In genomic region chr12:95944108-95944704, GRCh38 we compare ENCODE assay signal across 17 cellular contexts. TPM values are rescaled to one million over a fixed set of nuclear protein-coding genes. Genes with fewer than 3 reads are reported as not detected.
DNase-seq lines count a peak whose midpoint lies in the region; ATAC-seq and TF ChIP-seq lines count a peak whose summit lies in the region.
"Had no signal": no experiment of that assay in that cellular context is flagged by ENCODE, and none has a peak within 500 bp of the region (broad histone marks: within the 10 kb centered on the region; RNA-seq: fewer than 3 reads in every experiment).

No MANE protein-coding gene starts in this region.

- H3K4me1 Mint-ChIP-seq in activated T-cell treated with anti-CD3 and anti-CD28 coated beads, Interleukin-2, amount 50 U/mL, for 4 hours (ENCODE audit: low read depth): peaks cover 9% of the 10 kb centered on the region
- H3K4me1 Mint-ChIP-seq in endodermal cell: peaks cover 22% of the 10 kb centered on the region
- H3K4me1 Mint-ChIP-seq in osteocyte (ENCODE audit: unreplicated experiment): peaks cover 5% of the 10 kb centered on the region

- H3K9ac ChIP-seq in endodermal cell (ENCODE audit: extremely low read depth, low read length, poor library complexity, severe bottlenecking): no peak overlapping the region

- no peaks in the 10 kb centered on the region for H3K27me3 Mint-ChIP-seq in activated T-cell treated with anti-CD3 and anti-CD28 coated beads, Interleukin-2, amount 50 U/mL, for 4 hours (ENCODE audit: low read depth)
- H3K27me3 Mint-ChIP-seq in endodermal cell (ENCODE audit: insufficient read depth): peaks cover 18% of the 10 kb centered on the region
- H3K27me3 Mint-ChIP-seq in osteocyte (ENCODE audit: unreplicated experiment): peaks cover 33% of the 10 kb centered on the region

- intact Hi-C loops in OCI-LY7 (cut with micrococcal nuclease; ENCODE audit: unreplicated experiment): loop anchor here (5.0 kb wide), 2 partner anchors 78 to 458 kb away; partner anchors contain the start of gene CDK17
- intact Hi-C loops in right cardiac atrium (cut with DNase I): no loop called here

- H3K36me3 Mint-ChIP-seq in activated T-cell treated with anti-CD3 and anti-CD28 coated beads, Interleukin-2, amount 50 U/mL, for 4 hours (ENCODE audit: insufficient read depth): no peaks in the 10 kb centered on the region
- no peaks in the 10 kb centered on the region for H3K36me3 Mint-ChIP-seq in endodermal cell (ENCODE audit: low read depth)
- H3K36me3 Mint-ChIP-seq in osteocyte (ENCODE audit: unreplicated experiment): no peaks in the 10 kb centered on the region

- no peaks in the 10 kb centered on the region for H3K9me3 Mint-ChIP-seq in activated T-cell treated with anti-CD3 and anti-CD28 coated beads, Interleukin-2, amount 50 U/mL, for 4 hours
- H3K9me3 Mint-ChIP-seq in endodermal cell: peaks cover 6% of the 10 kb centered on the region
- no peaks in the 10 kb centered on the region for H3K9me3 Mint-ChIP-seq in osteocyte (ENCODE audit: unreplicated experiment)

- H3K27ac ChIP-seq in OCI-LY7 (ENCODE audit: low read depth, low read length, poor library complexity, severe bottlenecking) (no peak overlapping the region), endodermal cell (ENCODE audit: low read depth, low read length) (no peak overlapping the region), right cardiac atrium (ENCODE audit: low read length) (no peak overlapping the region)

- CTCF ChIA-PET in OCI-LY7 (lab: Charles Lee; ENCODE audit: unreplicated experiment): interaction anchor here (1.3 kb wide), 1 partner anchor 9 kb away, joined by 5 read pairs; no protein-coding TSS in a partner anchor

- H3K4me2 ChIP-seq in OCI-LY7 (ENCODE audit: low read length): peak overlapping the region; percentile 78

- POLR2A ChIA-PET in OCI-LY7 (lab: Charles Lee): interaction anchor here (0.7 to 4.2 kb wide), 8 partner anchors 8 to 267 kb away, joined by 3 to 25 read pairs (median 8); no protein-coding TSS in a partner anchor

- no TSS peak for BruUV-seq in OCI-LY7 (replicated peaks; lab: Mats Ljungman, UMichigan)

- ATAC-seq in activated T-cell treated with anti-CD3 and anti-CD28 coated beads, Interleukin-2, amount 50 U/mL, for 4 hours: no peak
- no peak for ATAC-seq in GM21390 (IDR thresholded peaks at IDR 0.05; ENCODE audit: unreplicated experiment)
- ATAC-seq in GM19452 (IDR thresholded peaks at IDR 0.05; ENCODE audit: unreplicated experiment): no peak
- ATAC-seq in right cardiac atrium: no peak

- H3K9me3 ChIP-seq in OCI-LY7 (ENCODE audit: low read length) (no peaks in the 10 kb centered on the region), endodermal cell (ENCODE audit: control insufficient read depth, low read length) (no peaks in the 10 kb centered on the region), right cardiac atrium (ENCODE audit: control insufficient read depth, low read length) (no peaks in the 10 kb centered on the region)
- H3K9me3 ChIP-seq: HAP-1 had no signal

- peak overlapping the region; percentile 94 for H2AFZ ChIP-seq in OCI-LY7 (ENCODE audit: low read length)

- no peak for DNase-seq in activated T-cell treated with anti-CD3 and anti-CD28 coated beads, Interleukin-2, amount 50 U/mL, for 4 hours
- no peak for DNase-seq in activated T-cell treated with anti-CD3 and anti-CD28 coated beads for 4 hours
- DNase-seq in OCI-LY7 (ENCODE audit: low spot score): no peak
- DNase-seq in endodermal cell: no peak
- no peak for DNase-seq in osteocyte (ENCODE audit: extremely low spot score, unreplicated experiment)
- DNase-seq in right cardiac atrium: no peak
- DNase-seq: activated effector memory CD4-positive, alpha-beta T cell treated with anti-CD3 and anti-CD28 coated beads, Interleukin-2, amount 50 U/mL, for 16 hours; NCI-H524 treated with DMSO at 0.1 percent for 48 hours; stimulated activated CD4-positive, alpha-beta T cell treated with anti-CD3 and anti-CD28 coated beads, Interleukin-4, amount 100 ng/mL, for 24 hours; stimulated activated naive CD4-positive, alpha-beta T cell treated with Interleukin-2 at 50 U/mL for 16 hours had no signal

- H3K79me2 ChIP-seq in OCI-LY7 (ENCODE audit: insufficient read depth, low read depth, low read length): no peaks in the 10 kb centered on the region

- no peak overlapping the region for H3K27ac Mint-ChIP-seq in endodermal cell
- H3K27ac Mint-ChIP-seq in osteocyte (ENCODE audit: unreplicated experiment): no peak overlapping the region

- H4K20me1 ChIP-seq in OCI-LY7 (ENCODE audit: insufficient read depth, low read length): no peaks in the 10 kb centered on the region

- H3K36me3 ChIP-seq in OCI-LY7 (ENCODE audit: insufficient read depth, low read length) (no peaks in the 10 kb centered on the region), endodermal cell (ENCODE audit: control insufficient read depth, insufficient read depth, low read length) (no peaks in the 10 kb centered on the region)
- H3K36me3 ChIP-seq: HAP-1 had no signal

- H3K27me3 ChIP-seq in endodermal cell (ENCODE audit: control insufficient read depth, insufficient read depth, low read length, poor library complexity, severe bottlenecking) (peaks cover 12% of the 10 kb centered on the region), right cardiac atrium (ENCODE audit: control insufficient read depth, insufficient read depth) (no peaks in the 10 kb centered on the region)

- H3K4me1 ChIP-seq in OCI-LY7 (ENCODE audit: insufficient read depth, low read length, poor library complexity, severe bottlenecking) (peaks cover 6% of the 10 kb centered on the region), endodermal cell (ENCODE audit: control insufficient read depth, insufficient read depth, low read length) (peaks cover 4% of the 10 kb centered on the region), right cardiac atrium (ENCODE audit: control insufficient read depth, insufficient read depth, low read length) (no peaks in the 10 kb centered on the region)

- TF ChIP-seq CTCF in OCI-LY7 (conservative IDR thresholded peaks at IDR 0.05; ENCODE audit: low read length) (no peak), endodermal cell (conservative IDR thresholded peaks at IDR 0.05) (no peak), osteocyte (IDR thresholded peaks at IDR 0.05) (no peak)

- 93 to 94% methylated on average over 2 to 9 of the region's 10 CpGs for WGBS in endodermal cell (ENCODE audit: insufficient coverage in 1 of 2, insufficient read length in 1 of 2), 2 experiments
- 93% methylated on average over 10 of the region's 10 CpGs for WGBS in right cardiac atrium

- peak overlapping the region; percentile 93 for H3K4me3 Mint-ChIP-seq in activated T-cell treated with anti-CD3 and anti-CD28 coated beads, Interleukin-2, amount 50 U/mL, for 4 hours
- H3K4me3 Mint-ChIP-seq in endodermal cell (peak overlapping the region; percentile 73), osteocyte (ENCODE audit: unreplicated experiment) (peak overlapping the region; percentile 85)

- H3K9me2 ChIP-seq in OCI-LY7 (ENCODE audit: insufficient read depth, low read length): no peaks in the 10 kb centered on the region

- peak overlapping the region; percentile 81 for H3K4me3 ChIP-seq in OCI-LY7 (ENCODE audit: low read depth, low read length, poor library complexity, severe bottlenecking)
- no peak overlapping the region for H3K4me3 ChIP-seq in endodermal cell (ENCODE audit: low read length)
- no peak overlapping the region for H3K4me3 ChIP-seq in right cardiac atrium (ENCODE audit: low read length)

RNA-seq across cellular contexts. Expression of gene AMDHD1, which starts 1.1 kb away (rescaled TPM):
- total RNA-seq in activated T-cell treated with anti-CD3 and anti-CD28 coated beads, Interleukin-2, amount 50 U/mL, for 4 hours: 1 to 10 TPM in 1 of 3 donors, under 1 TPM in 2; 0.95 to 1.5 (median 0.99) TPM
- 0.50 and 0.67 TPM in 2 replicates for total RNA-seq in OCI-LY7 (2014; rRNA removed; shearing (Covaris generic))
- total RNA-seq in OCI-LY7 (2022): 2.6 and 2.8 TPM in 2 replicates
- total RNA-seq in endodermal cell: under 1 TPM; 0.46 to 0.71 TPM
- 0.32 TPM for polyA plus RNA-seq in endodermal cell (2013, experiment 1 of 2)
- polyA plus RNA-seq in endodermal cell (2013, experiment 2 of 2): 0.17 TPM
- total RNA-seq in osteocyte: not detected in 2 replicates
- total RNA-seq in right cardiac atrium: under 1 TPM; 0.11 to 0.88 (median 0.38) TPM
- polyA plus RNA-seq in right cardiac atrium: 0.50 TPM

RNA-seq across cellular contexts. Expression of gene CCDC38, which starts 1.8 kb away (rescaled TPM):
- total RNA-seq in activated T-cell treated with anti-CD3 and anti-CD28 coated beads, Interleukin-2, amount 50 U/mL, for 4 hours: under 1 TPM in 1 of 3 donors, not detected in 2; 0.33 TPM
- total RNA-seq in OCI-LY7 (2014; rRNA removed; shearing (Covaris generic)): 0.16 and 0.18 TPM in 2 replicates
- total RNA-seq in OCI-LY7 (2022) (0.99 and 1.5 TPM in 2 replicates), endodermal cell (under 1 TPM; 0.35 TPM), osteocyte (not detected in 2 replicates), right cardiac atrium (under 1 TPM in 2 of 4 donors, not detected in 2; 0.09 to 0.14 TPM)
- polyA plus RNA-seq in endodermal cell (2013, experiment 1 of 2): 0.14 TPM
- not detected for polyA plus RNA-seq in endodermal cell (2013, experiment 2 of 2)
- 0.05 TPM for polyA plus RNA-seq in right cardiac atrium
- total RNA-seq: fibroblast of lung, HT-29, Right ventricle myocardium inferior had no signal

RNA-seq across cellular contexts. Expression of gene HAL, which starts 51.9 kb away (rescaled TPM):
- total RNA-seq in activated T-cell treated with anti-CD3 and anti-CD28 coated beads, Interleukin-2, amount 50 U/mL, for 4 hours: 1 to 10 TPM; 1.1 to 1.3 (median 1.2) TPM
- total RNA-seq in OCI-LY7 (2014; rRNA removed; shearing (Covaris generic)): 0.25 and 0.57 TPM in 2 replicates
- total RNA-seq in OCI-LY7 (2022) (1.4 and 2.1 TPM in 2 replicates), endodermal cell (under 1 TPM; 0.31 to 0.49 TPM), osteocyte (0.50 and 1.7 TPM in 2 replicates), right cardiac atrium (under 1 TPM in 2 of 4 donors, not detected in 2; 0.11 to 0.62 TPM)
- not detected for polyA plus RNA-seq in endodermal cell (2013, experiment 1 of 2)
- 0.33 TPM for polyA plus RNA-seq in endodermal cell (2013, experiment 2 of 2)
- 0.05 TPM for polyA plus RNA-seq in right cardiac atrium
- total RNA-seq: Daoy, HT-29 had no signal
